ENCODE assay signal across 11 cellular contexts in genomic region chr4:102554482-102554881, GRCh38. TPM values are rescaled to one million over a fixed set of nuclear protein-coding genes. Genes with fewer than 3 reads are reported as not detected.
DNase-seq lines count a peak whose midpoint lies in the region; ATAC-seq and TF ChIP-seq lines count a peak whose summit lies in the region.
"Had no signal": no experiment of that assay in that cellular context is flagged by ENCODE, and none has a peak within 500 bp of the region (broad histone marks: within the 10 kb centered on the region; RNA-seq: fewer than 3 reads in every experiment).

No MANE protein-coding gene starts in this region.

- H3F3A ChIP-seq in GM23338 (replicated peaks; ENCODE audit: low read depth), result no peaks in the 10 kb centered on the region

- H3K9me3 Mint-ChIP-seq in GM23338, result no peaks in the 10 kb centered on the region
- H3K9me3 Mint-ChIP-seq: stimulated activated naive CD8-positive, alpha-beta T cell treated with anti-CD3 and anti-CD28 coated beads, Interleukin-15, amount 100 ng/mL, for 72 hours had no signal

- H3K36me3 Mint-ChIP-seq in GM23338 (ENCODE audit: low read depth), result no peaks in the 10 kb centered on the region

- H3K4me3 ChIP-seq in GM23338 (no peak overlapping the region), astrocyte of the spinal cord (ENCODE audit: low read depth, low read length) (no peak overlapping the region), right atrium auricular region (no peak overlapping the region)

- peaks cover 3% of the 10 kb centered on the region; the same call in 2 of the 3 replicates for H3K4me1 Mint-ChIP-seq in GM23338

- POLR2A ChIA-PET in GM10248 (lab: Yijun Ruan, JAX), result no interaction called here

- H3K36me3 ChIP-seq in GM23338 (ENCODE audit: insufficient read depth) (no peaks in the 10 kb centered on the region), right atrium auricular region (no peaks in the 10 kb centered on the region)

- no peak for DNase-seq in GM23338 (ENCODE audit: low spot score)
- peak; percentile 80 for DNase-seq in astrocyte of the spinal cord (ENCODE audit: low read depth, low spot score)
- peak; percentile 78 for DNase-seq in right atrium auricular region (ENCODE audit: low spot score)
- peak; percentile 39 for DNase-seq in renal cortical epithelial cell (ENCODE audit: low read depth)
- no peak for DNase-seq in cortex of kidney (lab: John Stamatoyannopoulos, UW)
- DNase-seq in GM10248 (ENCODE audit: extremely low spot score), result no peak
- DNase-seq in NCI-H2227 (lab: John Stamatoyannopoulos, UW; ENCODE audit: unreplicated experiment), result no peak
- DNase-seq: OCI-M1; stimulated activated CD4-positive, alpha-beta T cell treated with anti-CD3 and anti-CD28 coated beads, Interleukin-1b, Interleukin-23, amount 100 ng/mL, for 48 hours; stimulated activated naive CD8-positive, alpha-beta T cell treated with anti-CD3 and anti-CD28 coated beads, Interleukin-15, amount 100 ng/mL, for 72 hours had no signal

- ATAC-seq in GM23338, result peak; percentile 92
- no peak for ATAC-seq in GM19467 (IDR thresholded peaks at IDR 0.05; ENCODE audit: unreplicated experiment)

- H3K9me3 ChIP-seq in right atrium auricular region, result no peaks in the 10 kb centered on the region

- no peaks in the 10 kb centered on the region for H3K9me2 ChIP-seq in GM23338 (ENCODE audit: insufficient read depth)

- no peaks in the 10 kb centered on the region for H3K27me3 Mint-ChIP-seq in GM23338 (ENCODE audit: insufficient read depth, low read depth, poor library complexity)
- H3K27me3 Mint-ChIP-seq: stimulated activated naive CD8-positive, alpha-beta T cell treated with anti-CD3 and anti-CD28 coated beads, Interleukin-15, amount 100 ng/mL, for 72 hours had no signal

- no peaks in the 10 kb centered on the region for H3K4me1 ChIP-seq in GM23338 (ENCODE audit: insufficient read depth)
- H3K4me1 ChIP-seq in right atrium auricular region, result peaks cover 0 to 43% of the 10 kb centered on the region in 2 donors

- in situ Hi-C loops in astrocyte of the spinal cord (cut with HindIII; ENCODE audit: low sequenced_read_pairs), result no loop called here

- H4K20me1 ChIP-seq in GM23338 (replicated peaks; ENCODE audit: insufficient read depth), result no peaks in the 10 kb centered on the region

- H3K27me3 ChIP-seq in GM23338 (ENCODE audit: insufficient read depth) (no peaks in the 10 kb centered on the region), right atrium auricular region (no peaks in the 10 kb centered on the region)

- H3K4me3 Mint-ChIP-seq in GM23338, result no peak overlapping the region

- CTCF ChIA-PET in GM10248 (lab: Yijun Ruan, JAX), result interaction anchor here (2.2 to 2.6 kb wide), 2 partner anchors 10 to 26 kb away, joined by 6 to 9 read pairs; no protein-coding TSS in a partner anchor

- no peak overlapping the region for H3K27ac Mint-ChIP-seq in GM23338

- no peak overlapping the region for H3K4me2 ChIP-seq in GM23338

- H3K79me2 ChIP-seq in GM23338 (replicated peaks; ENCODE audit: insufficient read depth), result no peaks in the 10 kb centered on the region

- H2AFZ ChIP-seq in GM23338, result no peak overlapping the region

- H3K27ac ChIP-seq in GM23338 (ENCODE audit: low read depth) (no peak overlapping the region), right atrium auricular region (peak overlapping the region; percentile 34 to 51)

- TF ChIP-seq CTCF in GM23338 (conservative IDR thresholded peaks at IDR 0.05; ENCODE audit: low read depth in 2 of 2) (no peak), astrocyte of the spinal cord (IDR thresholded peaks at IDR 0.05; ENCODE audit: low read depth, low read length) (no peak), right atrium auricular region (IDR thresholded peaks at IDR 0.05) (no peak), GM10248 (IDR thresholded peaks at IDR 0.05; ENCODE audit: control extremely low read depth, extremely low read depth, low read depth, missing control alignments) (no peak)

TF ChIP-seq in GM23338, 12 proteins besides CTCF, POLR2A, EP300 and RAD21:
- TF ChIP-seq ZNF331 (CRISPR knock-in tag; IDR thresholded peaks at IDR 0.05; ENCODE audit: low read depth) (no peak), NANOG (IDR thresholded peaks at IDR 0.05; ENCODE audit: borderline replicate concordance) (no peak), STAT1 (IDR thresholded peaks at IDR 0.05; ENCODE audit: unreplicated experiment) (no peak), CREB1 (CRISPR knock-in tag; IDR thresholded peaks at IDR 0.05; ENCODE audit: low read depth) (no peak), EZH2 (IDR thresholded peaks at IDR 0.05; ENCODE audit: low read depth, unreplicated experiment) (no peak)

RNA-seq across cellular contexts. Expression of gene NFKB1, which starts 53.3 kb away (rescaled TPM):
- total RNA-seq in GM23338 (2014; rRNA removed; shearing (Covaris generic)), result 2.4 and 4.6 TPM in 2 replicates
- 0.82 and 1.2 TPM in 2 replicates for polyA plus RNA-seq in GM23338 (2016; fragmentation: Nextera tagmentation; extraction: Ambion mirVana)
- total RNA-seq in right atrium auricular region (10 to 100 TPM; 17.8 to 19.3 TPM), renal cortical epithelial cell (53.7 and 68.9 TPM in 2 replicates)

Comparison
In these comparisons a context has a peak if more than half of its experiments do, and no peak if none do; other contexts are left out.
1. DNase-seq: peak in astrocyte of the spinal cord (single experiment), right atrium auricular region (single experiment) and renal cortical epithelial cell (single experiment); none in GM23338 (single experiment), cortex of kidney (single experiment), GM10248 (single experiment) and NCI-H2227 (single experiment).